In genomic region chr1:18946550-18947381, GRCh38 we compare ENCODE assay signal across 13 cellular contexts. TPM values are rescaled to one million over a fixed set of nuclear protein-coding genes. Genes with fewer than 3 reads are reported as not detected.
A peak's percentile ranks its signal among the peaks of the same experiment; 100 is the strongest.
DNase-seq lines count a peak whose midpoint lies in the region; ATAC-seq and TF ChIP-seq lines count a peak whose summit lies in the region.
"Had no signal": no experiment of that assay in that cellular context is flagged by ENCODE, and none has a peak within 500 bp of the region (broad histone marks: within the 10 kb centered on the region; RNA-seq: fewer than 3 reads in every experiment).

No MANE protein-coding gene starts in this region.

- intact Hi-C loops in natural killer cell (cut with micrococcal nuclease) (no loop called here), left lung (cut with DNase I) (no loop called here)

- no peaks in the 10 kb centered on the region for H3K9me3 ChIP-seq in left lung
- H3K9me3 ChIP-seq: ovary, Peyer's patch had no signal

- H3K4me3 Mint-ChIP-seq in stimulated activated naive CD8-positive, alpha-beta T cell treated with anti-CD3 and anti-CD28 coated beads, Interleukin-15, Interleukin-2, amounts not matched to agents 100 ng/mL and 50 ng/mL, for 24 hours, result no peak overlapping the region
- H3K4me3 Mint-ChIP-seq in central memory CD8-positive, alpha-beta T cell, result peak overlapping the region; percentile 87
- peak overlapping the region; percentile 90 for H3K4me3 Mint-ChIP-seq in natural killer cell

- no peak overlapping the region for H3K4me3 ChIP-seq in left lung
- H3K4me3 ChIP-seq: ovary, Peyer's patch had no signal

- no peaks in the 10 kb centered on the region for H3K36me3 ChIP-seq in left lung
- H3K36me3 ChIP-seq: ovary, Peyer's patch had no signal

- H3K27ac ChIP-seq in left lung, result peak overlapping the region in 1 of 2 donors; percentile 46
- H3K27ac ChIP-seq: ovary had no signal

- H3K36me3 Mint-ChIP-seq in stimulated activated naive CD8-positive, alpha-beta T cell treated with anti-CD3 and anti-CD28 coated beads, Interleukin-15, Interleukin-2, amounts not matched to agents 100 ng/mL and 50 ng/mL, for 24 hours (ENCODE audit: low read depth), result peaks cover 4% of the 10 kb centered on the region
- peaks cover 43% of the 10 kb centered on the region for H3K36me3 Mint-ChIP-seq in central memory CD8-positive, alpha-beta T cell (ENCODE audit: insufficient read depth)
- no peaks in the 10 kb centered on the region for H3K36me3 Mint-ChIP-seq in natural killer cell

- no peaks in the 10 kb centered on the region for H3K9me3 Mint-ChIP-seq in stimulated activated naive CD8-positive, alpha-beta T cell treated with anti-CD3 and anti-CD28 coated beads, Interleukin-15, Interleukin-2, amounts not matched to agents 100 ng/mL and 50 ng/mL, for 24 hours
- H3K9me3 Mint-ChIP-seq in central memory CD8-positive, alpha-beta T cell, result no peaks in the 10 kb centered on the region
- H3K9me3 Mint-ChIP-seq in natural killer cell, result no peaks in the 10 kb centered on the region

- peak overlapping the region; percentile 99 for H3K27ac Mint-ChIP-seq in stimulated activated naive CD8-positive, alpha-beta T cell treated with anti-CD3 and anti-CD28 coated beads, Interleukin-15, Interleukin-2, amounts not matched to agents 100 ng/mL and 50 ng/mL, for 24 hours
- H3K27ac Mint-ChIP-seq in central memory CD8-positive, alpha-beta T cell (ENCODE audit: low read depth), result peak overlapping the region; percentile 91
- peak overlapping the region; percentile 99 to 100 for H3K27ac Mint-ChIP-seq in natural killer cell

- no peak for ATAC-seq in stimulated activated naive CD8-positive, alpha-beta T cell treated with anti-CD3 and anti-CD28 coated beads, Interleukin-15, Interleukin-2, amounts not matched to agents 100 U/mL and 50 U/mL, for 24 hours
- no peak for ATAC-seq in central memory CD8-positive, alpha-beta T cell (replicated peaks; ENCODE audit: extremely low read depth, poor library complexity, severe bottlenecking)
- ATAC-seq in natural killer cell (no peak), left lung (no peak)

- TF ChIP-seq CTCF in natural killer cell (IDR thresholded peaks at IDR 0.05) (no peak), left lung (IDR thresholded peaks at IDR 0.05) (no peak)

- peaks cover 79% of the 10 kb centered on the region for H3K4me1 Mint-ChIP-seq in stimulated activated naive CD8-positive, alpha-beta T cell treated with anti-CD3 and anti-CD28 coated beads, Interleukin-15, Interleukin-2, amounts not matched to agents 100 ng/mL and 50 ng/mL, for 24 hours (ENCODE audit: low read depth)
- H3K4me1 Mint-ChIP-seq in central memory CD8-positive, alpha-beta T cell, result peaks cover 78% of the 10 kb centered on the region
- H3K4me1 Mint-ChIP-seq in natural killer cell, result peaks cover 78 to 84% of the 10 kb centered on the region in 2 donors

- peaks cover 47 to 89% of the 10 kb centered on the region in 2 donors for H3K4me1 ChIP-seq in left lung

- H3K27me3 ChIP-seq in left lung, result no peaks in the 10 kb centered on the region
- H3K27me3 ChIP-seq: ovary, Peyer's patch had no signal

- no peaks in the 10 kb centered on the region for H3K27me3 Mint-ChIP-seq in stimulated activated naive CD8-positive, alpha-beta T cell treated with anti-CD3 and anti-CD28 coated beads, Interleukin-15, Interleukin-2, amounts not matched to agents 100 ng/mL and 50 ng/mL, for 24 hours
- H3K27me3 Mint-ChIP-seq in central memory CD8-positive, alpha-beta T cell, result no peaks in the 10 kb centered on the region
- H3K27me3 Mint-ChIP-seq in natural killer cell (ENCODE audit: low read depth in 2 of 2), result no peaks in the 10 kb centered on the region

- no peak for DNase-seq in stimulated activated naive CD8-positive, alpha-beta T cell treated with anti-CD3 and anti-CD28 coated beads, Interleukin-15, Interleukin-2, amounts not matched to agents 100 U/mL and 50 U/mL, for 24 hours
- no peak for DNase-seq in central memory CD8-positive, alpha-beta T cell (ENCODE audit: low spot score in 2 of 2)
- DNase-seq in natural killer cell (no peak), left lung (no peak), NCI-H2196 (lab: John Stamatoyannopoulos, UW; ENCODE audit: unreplicated experiment) (no peak), SHP77 treated with DMSO at 0.1 percent for 48 hours (lab: John Stamatoyannopoulos, UW) (no peak)
- no peak for DNase-seq in activated CD4-positive, CD25-positive, alpha-beta regulatory T cell treated with anti-CD3 and anti-CD28 coated beads, Interleukin-2, amount 50 U/mL, for 72 hours
- DNase-seq: activated CD4-positive, alpha-beta T cell treated with anti-CD3 and anti-CD28 coated beads, Interleukin-2, amount 50 U/mL, for 48 hours; AML-193; NCI-H1694 treated with DMSO at 0.1 percent for 48 hours; ovary; Peyer's patch had no signal

RNA-seq across cellular contexts. Expression of gene IFFO2, which starts 9.7 kb away (rescaled TPM):
- total RNA-seq in natural killer cell (100 to 1,000 TPM in 1 of 3 donors, 10 to 100 TPM in 2; 52.4 to 105 (median 66.5) TPM), left lung (10 to 100 TPM; 14.1 to 14.7 TPM)

RNA-seq across cellular contexts. Expression of gene ALDH4A1, which starts 44.4 kb away (rescaled TPM):
- total RNA-seq in natural killer cell (1 to 10 TPM; 3.4 to 4.1 (median 3.7) TPM), left lung (10 to 100 TPM; 11.3 to 17.4 TPM)
